In genomic region chr22:21001601-21002325, GRCh38 we compare ENCODE assay signal across 1 cellular context.
TF ChIP-seq lines count a peak whose summit lies in the region.

TSS of gene THAP7 (minus strand) at chr22:21002118. CDS start at chr22:21001911, 207 bp downstream.

TF ChIP-seq in HepG2, 621 proteins besides CTCF, POLR2A, EP300 and RAD21 (continued from another document and continues in another):
- TF ChIP-seq ZNF574 (CRISPR knock-in tag; IDR thresholded peaks at IDR 0.05) (peak; percentile 99), HOMEZ (CRISPR knock-in tag; IDR thresholded peaks at IDR 0.05; ENCODE audit: low read depth) (peak; percentile 8; the same call in 1 of the 2 replicates), CC2D1A (CRISPR knock-in tag; IDR thresholded peaks at IDR 0.05) (no peak), ZNF839 (CRISPR knock-in tag; IDR thresholded peaks at IDR 0.05; ENCODE audit: borderline replicate concordance) (peak; percentile 90; the same call in 1 of the 2 replicates), ZNF17 (CRISPR knock-in tag; IDR thresholded peaks at IDR 0.05) (0 out of 2 replicates have a peak, but pooled peaks have one; percentile 77), DZIP1 (CRISPR knock-in tag; IDR thresholded peaks at IDR 0.05) (peak; percentile 86), ZNF616 (CRISPR knock-in tag; IDR thresholded peaks at IDR 0.05; ENCODE audit: low read depth) (peak; percentile 34), HIVEP1 (CRISPR knock-in tag; IDR thresholded peaks at IDR 0.05) (peak; percentile 87; the same call in 1 of the 2 replicates), IKZF4 (CRISPR knock-in tag; IDR thresholded peaks at IDR 0.05; ENCODE audit: borderline replicate concordance, low read depth, not compliant biosample characterization) (peak; percentile 73), ZNF329 (CRISPR knock-in tag; IDR thresholded peaks at IDR 0.05; ENCODE audit: low read depth) (peak; percentile 70), HNRNPH1 (optimal IDR thresholded peaks at IDR 0.05; ENCODE audit: low read depth, low read length) (peak; percentile 21), KDM6A (CRISPR knock-in tag; IDR thresholded peaks at IDR 0.05; ENCODE audit: low read depth) (no peak; the same call in 1 of the 2 replicates), KDM3A (CRISPR knock-in tag; IDR thresholded peaks at IDR 0.05; ENCODE audit: low read depth) (peak; percentile 97), ZBED4 (CRISPR knock-in tag; IDR thresholded peaks at IDR 0.05; ENCODE audit: borderline replicate concordance) (peak; percentile 56; the same call in 1 of the 2 replicates), ZNF678 (CRISPR knock-in tag; IDR thresholded peaks at IDR 0.05) (no peak), ZNF720 (CRISPR knock-in tag; IDR thresholded peaks at IDR 0.05) (no peak), ZBTB25 (CRISPR knock-in tag; IDR thresholded peaks at IDR 0.05) (peak; percentile 86), RFXANK (CRISPR knock-in tag; IDR thresholded peaks at IDR 0.05) (no peak), ZNF564 (CRISPR knock-in tag; IDR thresholded peaks at IDR 0.05) (peak; percentile 82; the same call in 1 of the 2 replicates), SIN3A (IDR thresholded peaks at IDR 0.05; ENCODE audit: borderline replicate concordance, low read depth, low read length) (peak; percentile 88; the same call in 1 of the 2 replicates), TOPORS (CRISPR knock-in tag; IDR thresholded peaks at IDR 0.05) (peak; percentile 43; the same call in 1 of the 2 replicates), CREB1 (IDR thresholded peaks at IDR 0.05) (peak; percentile 75), CREB1 (CRISPR knock-in tag; IDR thresholded peaks at IDR 0.05) (peak; percentile 86), PHF21A (CRISPR knock-in tag; IDR thresholded peaks at IDR 0.05) (peak; percentile 86), ZKSCAN1 (IDR thresholded peaks at IDR 0.05; ENCODE audit: low read length) (no peak)
- TF ChIP-seq, protein P1, sequence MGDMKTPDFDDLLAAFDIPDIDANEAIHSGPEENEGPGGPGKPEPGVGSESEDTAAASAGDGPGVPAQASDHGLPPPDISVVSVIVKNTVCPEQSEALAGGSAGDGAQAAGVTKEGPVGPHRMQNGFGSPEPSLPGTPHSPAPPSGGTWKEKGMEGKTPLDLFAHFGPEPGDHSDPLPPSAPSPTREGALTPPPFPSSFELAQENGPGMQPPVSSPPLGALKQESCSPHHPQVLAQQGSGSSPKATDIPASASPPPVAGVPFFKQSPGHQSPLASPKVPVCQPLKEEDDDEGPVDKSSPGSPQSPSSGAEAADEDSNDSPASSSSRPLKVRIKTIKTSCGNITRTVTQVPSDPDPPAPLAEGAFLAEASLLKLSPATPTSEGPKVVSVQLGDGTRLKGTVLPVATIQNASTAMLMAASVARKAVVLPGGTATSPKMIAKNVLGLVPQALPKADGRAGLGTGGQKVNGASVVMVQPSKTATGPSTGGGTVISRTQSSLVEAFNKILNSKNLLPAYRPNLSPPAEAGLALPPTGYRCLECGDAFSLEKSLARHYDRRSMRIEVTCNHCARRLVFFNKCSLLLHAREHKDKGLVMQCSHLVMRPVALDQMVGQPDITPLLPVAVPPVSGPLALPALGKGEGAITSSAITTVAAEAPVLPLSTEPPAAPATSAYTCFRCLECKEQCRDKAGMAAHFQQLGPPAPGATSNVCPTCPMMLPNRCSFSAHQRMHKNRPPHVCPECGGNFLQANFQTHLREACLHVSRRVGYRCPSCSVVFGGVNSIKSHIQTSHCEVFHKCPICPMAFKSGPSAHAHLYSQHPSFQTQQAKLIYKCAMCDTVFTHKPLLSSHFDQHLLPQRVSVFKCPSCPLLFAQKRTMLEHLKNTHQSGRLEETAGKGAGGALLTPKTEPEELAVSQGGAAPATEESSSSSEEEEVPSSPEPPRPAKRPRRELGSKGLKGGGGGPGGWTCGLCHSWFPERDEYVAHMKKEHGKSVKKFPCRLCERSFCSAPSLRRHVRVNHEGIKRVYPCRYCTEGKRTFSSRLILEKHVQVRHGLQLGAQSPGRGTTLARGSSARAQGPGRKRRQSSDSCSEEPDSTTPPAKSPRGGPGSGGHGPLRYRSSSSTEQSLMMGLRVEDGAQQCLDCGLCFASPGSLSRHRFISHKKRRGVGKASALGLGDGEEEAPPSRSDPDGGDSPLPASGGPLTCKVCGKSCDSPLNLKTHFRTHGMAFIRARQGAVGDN (CRISPR knock-in tag; IDR thresholded peaks at IDR 0.05), result peak; percentile 99
- TF ChIP-seq, protein P2, sequence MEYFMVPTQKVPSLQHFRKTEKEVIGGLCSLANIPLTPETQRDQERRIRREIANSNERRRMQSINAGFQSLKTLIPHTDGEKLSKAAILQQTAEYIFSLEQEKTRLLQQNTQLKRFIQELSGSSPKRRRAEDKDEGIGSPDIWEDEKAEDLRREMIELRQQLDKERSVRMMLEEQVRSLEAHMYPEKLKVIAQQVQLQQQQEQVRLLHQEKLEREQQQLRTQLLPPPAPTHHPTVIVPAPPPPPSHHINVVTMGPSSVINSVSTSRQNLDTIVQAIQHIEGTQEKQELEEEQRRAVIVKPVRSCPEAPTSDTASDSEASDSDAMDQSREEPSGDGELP (IDR thresholded peaks at IDR 0.05; ENCODE audit: borderline replicate concordance, low read depth), result peak; percentile 29; the same call in 1 of the 2 replicates
- TF ChIP-seq, protein P3, sequence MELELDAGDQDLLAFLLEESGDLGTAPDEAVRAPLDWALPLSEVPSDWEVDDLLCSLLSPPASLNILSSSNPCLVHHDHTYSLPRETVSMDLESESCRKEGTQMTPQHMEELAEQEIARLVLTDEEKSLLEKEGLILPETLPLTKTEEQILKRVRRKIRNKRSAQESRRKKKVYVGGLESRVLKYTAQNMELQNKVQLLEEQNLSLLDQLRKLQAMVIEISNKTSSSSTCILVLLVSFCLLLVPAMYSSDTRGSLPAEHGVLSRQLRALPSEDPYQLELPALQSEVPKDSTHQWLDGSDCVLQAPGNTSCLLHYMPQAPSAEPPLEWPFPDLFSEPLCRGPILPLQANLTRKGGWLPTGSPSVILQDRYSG (CRISPR knock-in tag; IDR thresholded peaks at IDR 0.05), result no peak
- TF ChIP-seq, protein P4, sequence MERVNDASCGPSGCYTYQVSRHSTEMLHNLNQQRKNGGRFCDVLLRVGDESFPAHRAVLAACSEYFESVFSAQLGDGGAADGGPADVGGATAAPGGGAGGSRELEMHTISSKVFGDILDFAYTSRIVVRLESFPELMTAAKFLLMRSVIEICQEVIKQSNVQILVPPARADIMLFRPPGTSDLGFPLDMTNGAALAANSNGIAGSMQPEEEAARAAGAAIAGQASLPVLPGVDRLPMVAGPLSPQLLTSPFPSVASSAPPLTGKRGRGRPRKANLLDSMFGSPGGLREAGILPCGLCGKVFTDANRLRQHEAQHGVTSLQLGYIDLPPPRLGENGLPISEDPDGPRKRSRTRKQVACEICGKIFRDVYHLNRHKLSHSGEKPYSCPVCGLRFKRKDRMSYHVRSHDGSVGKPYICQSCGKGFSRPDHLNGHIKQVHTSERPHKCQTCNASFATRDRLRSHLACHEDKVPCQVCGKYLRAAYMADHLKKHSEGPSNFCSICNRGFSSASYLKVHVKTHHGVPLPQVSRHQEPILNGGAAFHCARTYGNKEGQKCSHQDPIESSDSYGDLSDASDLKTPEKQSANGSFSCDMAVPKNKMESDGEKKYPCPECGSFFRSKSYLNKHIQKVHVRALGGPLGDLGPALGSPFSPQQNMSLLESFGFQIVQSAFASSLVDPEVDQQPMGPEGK (CRISPR knock-in tag; IDR thresholded peaks at IDR 0.05), result peak; percentile 79
- TF ChIP-seq, protein P5, sequence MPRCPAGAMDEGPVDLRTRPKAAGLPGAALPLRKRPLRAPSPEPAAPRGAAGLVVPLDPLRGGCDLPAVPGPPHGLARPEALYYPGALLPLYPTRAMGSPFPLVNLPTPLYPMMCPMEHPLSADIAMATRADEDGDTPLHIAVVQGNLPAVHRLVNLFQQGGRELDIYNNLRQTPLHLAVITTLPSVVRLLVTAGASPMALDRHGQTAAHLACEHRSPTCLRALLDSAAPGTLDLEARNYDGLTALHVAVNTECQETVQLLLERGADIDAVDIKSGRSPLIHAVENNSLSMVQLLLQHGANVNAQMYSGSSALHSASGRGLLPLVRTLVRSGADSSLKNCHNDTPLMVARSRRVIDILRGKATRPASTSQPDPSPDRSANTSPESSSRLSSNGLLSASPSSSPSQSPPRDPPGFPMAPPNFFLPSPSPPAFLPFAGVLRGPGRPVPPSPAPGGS (CRISPR knock-in tag; IDR thresholded peaks at IDR 0.05), result no peak; the same call in none of the 2 replicates
- TF ChIP-seq, protein P6, sequence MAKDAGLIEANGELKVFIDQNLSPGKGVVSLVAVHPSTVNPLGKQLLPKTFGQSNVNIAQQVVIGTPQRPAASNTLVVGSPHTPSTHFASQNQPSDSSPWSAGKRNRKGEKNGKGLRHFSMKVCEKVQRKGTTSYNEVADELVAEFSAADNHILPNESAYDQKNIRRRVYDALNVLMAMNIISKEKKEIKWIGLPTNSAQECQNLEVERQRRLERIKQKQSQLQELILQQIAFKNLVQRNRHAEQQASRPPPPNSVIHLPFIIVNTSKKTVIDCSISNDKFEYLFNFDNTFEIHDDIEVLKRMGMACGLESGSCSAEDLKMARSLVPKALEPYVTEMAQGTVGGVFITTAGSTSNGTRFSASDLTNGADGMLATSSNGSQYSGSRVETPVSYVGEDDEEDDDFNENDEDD (CRISPR knock-in tag; IDR thresholded peaks at IDR 0.05; ENCODE audit: borderline replicate concordance), result peak; percentile 95
